ENCODE assay signal across 14 cellular contexts in genomic region chr13:113582841-113583631, GRCh38. TPM values are rescaled to one million over a fixed set of nuclear protein-coding genes. Genes with fewer than 3 reads are reported as not detected.
DNase-seq lines count a peak whose midpoint lies in the region; ATAC-seq and TF ChIP-seq lines count a peak whose summit lies in the region.
"Had no signal": no experiment of that assay in that cellular context is flagged by ENCODE, and none has a peak within 500 bp of the region (broad histone marks: within the 10 kb centered on the region; RNA-seq: fewer than 3 reads in every experiment).

No MANE protein-coding gene starts in this region.

- H3K4me3 Mint-ChIP-seq in activated naive CD4-positive, alpha-beta T cell treated with anti-CD3 and anti-CD28 coated beads, Interleukin-2, amount 10 ng/mL, durations not matched to agents 7 days and 5 days = peak overlapping the region; percentile 41
- H3K4me3 Mint-ChIP-seq in activated T-cell treated with anti-CD3 and anti-CD28 coated beads, Interleukin-2, amount 50 U/mL, for 72 hours = peak overlapping the region; percentile 32 to 70

- peak; percentile 14 for DNase-seq in activated naive CD4-positive, alpha-beta T cell treated with anti-CD3 and anti-CD28 coated beads, Interleukin-2, amount 10 ng/mL, durations not matched to agents 7 days and 5 days
- no peak for DNase-seq in activated naive CD4-positive, alpha-beta T cell (lab: John Stamatoyannopoulos, UW)
- DNase-seq in activated T-cell treated with anti-CD3 and anti-CD28 coated beads, Interleukin-2, amount 50 U/mL, for 72 hours = no peak
- DNase-seq in left lobe of liver (ENCODE audit: low spot score) = peak; percentile 41
- peak; percentile 14 for DNase-seq in testis
- no peak for DNase-seq in NCI-H2227 (lab: John Stamatoyannopoulos, UW; ENCODE audit: unreplicated experiment)
- DNase-seq: activated gamma-delta T cell treated with Interleukin-2 at 50 U/mL for 16 hours, GF-D8, NCI-H2227 treated with DMSO at 0.1 percent for 48 hours had no signal

- H3K27me3 ChIP-seq in testis = no peaks in the 10 kb centered on the region

- no peaks in the 10 kb centered on the region for H3K4me1 ChIP-seq in testis
- H3K4me1 ChIP-seq: parathyroid adenoma had no signal

- no peaks in the 10 kb centered on the region for H3K9me3 ChIP-seq in testis

- no peaks in the 10 kb centered on the region for H3K9me3 Mint-ChIP-seq in activated naive CD4-positive, alpha-beta T cell treated with anti-CD3 and anti-CD28 coated beads, Interleukin-2, amount 10 ng/mL, durations not matched to agents 7 days and 5 days
- no peaks in the 10 kb centered on the region for H3K9me3 Mint-ChIP-seq in activated T-cell treated with anti-CD3 and anti-CD28 coated beads, Interleukin-2, amount 50 U/mL, for 72 hours

- TF ChIP-seq CTCF in testis (IDR thresholded peaks at IDR 0.05) = no peak

- H3K27ac ChIP-seq in testis = no peak overlapping the region
- H3K27ac ChIP-seq: KMS-11, parathyroid adenoma, SK-N-MC had no signal

- peaks cover 30% of the 10 kb centered on the region for H3K4me1 Mint-ChIP-seq in activated naive CD4-positive, alpha-beta T cell treated with anti-CD3 and anti-CD28 coated beads, Interleukin-2, amount 10 ng/mL, durations not matched to agents 7 days and 5 days
- peaks cover 34% of the 10 kb centered on the region for H3K4me1 Mint-ChIP-seq in activated T-cell treated with anti-CD3 and anti-CD28 coated beads, Interleukin-2, amount 50 U/mL, for 72 hours (ENCODE audit: low read depth)

- H3K27ac Mint-ChIP-seq in activated naive CD4-positive, alpha-beta T cell treated with anti-CD3 and anti-CD28 coated beads, Interleukin-2, amount 10 ng/mL, durations not matched to agents 7 days and 5 days = peak overlapping the region; percentile 64
- H3K27ac Mint-ChIP-seq in activated T-cell treated with anti-CD3 and anti-CD28 coated beads, Interleukin-2, amount 50 U/mL, for 72 hours = no peak overlapping the region

- no peak for TF ChIP-seq POLR2A in testis (IDR thresholded peaks at IDR 0.05)

- H3K27me3 Mint-ChIP-seq in activated naive CD4-positive, alpha-beta T cell treated with anti-CD3 and anti-CD28 coated beads, Interleukin-2, amount 10 ng/mL, durations not matched to agents 7 days and 5 days = peaks cover 21% of the 10 kb centered on the region
- no peaks in the 10 kb centered on the region for H3K27me3 Mint-ChIP-seq in activated T-cell treated with anti-CD3 and anti-CD28 coated beads, Interleukin-2, amount 50 U/mL, for 72 hours (ENCODE audit: low read depth)

- no peak for ATAC-seq in activated T-cell treated with anti-CD3 and anti-CD28 coated beads, Interleukin-2, amount 50 U/mL, for 72 hours (replicated peaks in 1 of 2)
- ATAC-seq in left lobe of liver (no peak), HG02885 (IDR thresholded peaks at IDR 0.05; ENCODE audit: poor library complexity, unreplicated experiment) (no peak), GM18498 (IDR thresholded peaks at IDR 0.05; ENCODE audit: unreplicated experiment) (no peak)

- peaks cover 23% of the 10 kb centered on the region for H3K36me3 Mint-ChIP-seq in activated naive CD4-positive, alpha-beta T cell treated with anti-CD3 and anti-CD28 coated beads, Interleukin-2, amount 10 ng/mL, durations not matched to agents 7 days and 5 days
- H3K36me3 Mint-ChIP-seq in activated T-cell treated with anti-CD3 and anti-CD28 coated beads, Interleukin-2, amount 50 U/mL, for 72 hours (ENCODE audit: insufficient read depth in 2 of 2) = peaks cover 2 to 14% of the 10 kb centered on the region in 2 donors

- intact Hi-C loops in testis (cut with DNase I; ENCODE audit: low total_unique reads) = no loop called here

- 70 to 71% methylated on average over 19 to 38 of the region's 38 CpGs for WGBS in testis, 2 donors

- H3K4me3 ChIP-seq in testis = no peak overlapping the region

- CTCF ChIA-PET in activated naive CD4-positive, alpha-beta T cell treated with anti-CD3 and anti-CD28 coated beads, Interleukin-2, amount 10 ng/mL, durations not matched to agents 7 days and 5 days (lab: Charles Lee) = no interaction called here

- no peaks in the 10 kb centered on the region for H3K36me3 ChIP-seq in testis (ENCODE audit: low read depth, missing control alignments)

RNA-seq across cellular contexts. Expression of gene TFDP1, which starts 1.5 kb away (rescaled TPM):
- 10 to 100 TPM; 87.5 to 99.2 TPM for total RNA-seq in activated T-cell treated with anti-CD3 and anti-CD28 coated beads, Interleukin-2, amount 50 U/mL, for 72 hours
- 23.5 TPM for total RNA-seq in left lobe of liver
- total RNA-seq in testis = 10 to 100 TPM; 72.4 to 73.1 TPM
- 135 TPM for polyA plus RNA-seq in testis (ENCODE audit: insufficient read depth, low read depth, low replicate concordance)

Comparison
In these comparisons a context has a peak if more than half of its experiments do, and no peak if none do; other contexts are left out.
1. DNase-seq: peak in activated naive CD4-positive, alpha-beta T cell treated with anti-CD3 and anti-CD28 coated beads, Interleukin-2, amount 10 ng/mL, durations not matched to agents 7 days and 5 days (single experiment), left lobe of liver (single experiment) and testis (single experiment); none in activated naive CD4-positive, alpha-beta T cell (0 of 4), activated T-cell treated with anti-CD3 and anti-CD28 coated beads, Interleukin-2, amount 50 U/mL, for 72 hours (0 of 2) and NCI-H2227 (single experiment).